31 cellular contexts compared by ENCODE assay signal in genomic region chr19:32779082-32779481, GRCh38. TPM values are rescaled to one million over a fixed set of nuclear protein-coding genes. Genes with fewer than 3 reads are reported as not detected.
"Had no signal": no experiment of that assay in that cellular context is flagged by ENCODE, and none has a peak within 500 bp of the region (broad histone marks: within the 10 kb centered on the region; RNA-seq: fewer than 3 reads in every experiment).

No MANE protein-coding gene starts in this region.

- H3K27ac ChIP-seq: adrenal gland, body of pancreas, epithelial cell of prostate, esophagus squamous epithelium, gastroesophageal sphincter, heart right ventricle, hepatocyte had no signal

- FAIRE-seq: colon, endometrium, endothelial cell of umbilical vein had no signal

- ATAC-seq: activated naive CD8-positive, alpha-beta T cell treated with anti-CD3 and anti-CD28 coated beads, Interleukin-2, amount 50 U/mL, for 24 hours; activated T-cell treated with anti-CD3 and anti-CD28 coated beads, Interleukin-2, amount 50 U/mL, for 72 hours; body of pancreas; gastroesophageal sphincter; heart right ventricle had no signal

- DNase-seq: activated CD4-positive, alpha-beta memory T cell treated with anti-CD3 and anti-CD28 coated beads, Interleukin-2, amount 10 ng/mL, durations not matched to agents 7 days and 5 days; activated CD4-positive, alpha-beta T cell treated with anti-CD3 and anti-CD28 coated beads for 1 hour; activated CD4-positive, alpha-beta T cell treated with anti-CD3 and anti-CD28 coated beads for 4 hours; activated CD4-positive, alpha-beta T cell treated with anti-CD3 and anti-CD28 coated beads, Interleukin-2, amount 10 ng/mL, durations not matched to agents 7 days and 5 days; activated CD4-positive, alpha-beta T cell treated with anti-CD3 and anti-CD28 coated beads, Interleukin-2, amount 50 U/mL, for 4 hours; activated CD8-positive, alpha-beta memory T cell treated with anti-CD3 and anti-CD28 coated beads, Interleukin-2, amount 50 U/mL, for 48 hours; activated gamma-delta T cell treated with Interleukin-2 at 50 U/mL for 16 hours; activated naive CD4-positive, alpha-beta T cell treated with Interleukin-2 at 50 U/mL for 16 hours; activated naive CD8-positive, alpha-beta T cell treated with anti-CD3 and anti-CD28 coated beads for 36 hours; activated naive CD8-positive, alpha-beta T cell treated with anti-CD3 and anti-CD28 coated beads, Interleukin-2, amount 50 U/mL, for 24 hours; activated T-cell treated with anti-CD3 and anti-CD28 coated beads for 4 hours; activated T-cell treated with anti-CD3 and anti-CD28 coated beads, Interleukin-2, amount 50 U/mL, for 24 hours; activated T-cell treated with anti-CD3 and anti-CD28 coated beads, Interleukin-2, amount 50 U/mL, for 72 hours; adrenal gland; amygdala; aorta; body of pancreas; caudate nucleus; cortex of kidney; effector CD8-positive, alpha-beta T cell; esophagus squamous epithelium; foreskin melanocyte; heart right ventricle; T-helper 2 cell had no signal

- H3K9me3 ChIP-seq: adrenal gland, body of pancreas had no signal

- H3K4me1 ChIP-seq: adrenal gland, body of pancreas, gastroesophageal sphincter, heart right ventricle had no signal

- H3K27me3 ChIP-seq: adrenal gland, body of pancreas, esophagus squamous epithelium, gastroesophageal sphincter, heart right ventricle, hepatocyte had no signal

- H3K79me2 ChIP-seq: hepatocyte had no signal

- H3K4me3 ChIP-seq: adrenal gland, body of pancreas, esophagus squamous epithelium, gastroesophageal sphincter, heart right ventricle, hepatocyte had no signal

- H3K36me3 ChIP-seq: adrenal gland, esophagus squamous epithelium, gastroesophageal sphincter, heart right ventricle had no signal

- H2AFZ ChIP-seq: hepatocyte had no signal

- H3K4me2 ChIP-seq: hepatocyte had no signal

RNA-seq across cellular contexts. Expression of gene TDRD12, which starts 59.5 kb away (rescaled TPM):
- polyA plus RNA-seq: fibroblast of lung, hepatocyte had no signal
